ENCODE assay signal across 14 cellular contexts in genomic region chr1:108609483-108610066, GRCh38. TPM values are rescaled to one million over a fixed set of nuclear protein-coding genes. Genes with fewer than 3 reads are reported as not detected.
DNase-seq lines count a peak whose midpoint lies in the region; ATAC-seq and TF ChIP-seq lines count a peak whose summit lies in the region.
"Had no signal": no experiment of that assay in that cellular context is flagged by ENCODE, and none has a peak within 500 bp of the region (broad histone marks: within the 10 kb centered on the region; RNA-seq: fewer than 3 reads in every experiment).

No MANE protein-coding gene starts in this region.

- H2BK15ac ChIP-seq in mesendoderm (replicated peaks; ENCODE audit: low read depth) = no peak overlapping the region

- H3K4ac ChIP-seq in mesendoderm (ENCODE audit: low read depth, low read length) = no peak overlapping the region

- H2AK5ac ChIP-seq in mesendoderm (ENCODE audit: low read length) = no peak overlapping the region

- H3K79me2 ChIP-seq in mesendoderm (ENCODE audit: control insufficient read depth, insufficient read depth, low read length) = no peaks in the 10 kb centered on the region
- no peaks in the 10 kb centered on the region for H3K79me2 ChIP-seq in MM.1S (ENCODE audit: low read length)

- H4K20me1 ChIP-seq in MM.1S (ENCODE audit: insufficient read depth, low read length) = no peaks in the 10 kb centered on the region

- no CpG with 5 or more reads among the region's 11 CpGs for WGBS in mesendoderm (ENCODE audit: extremely low coverage, insufficient coverage, low lambda C conversion rate)

- H2AFZ ChIP-seq in MM.1S (ENCODE audit: low read length) = no peak overlapping the region
- H2AFZ ChIP-seq: PC-9 had no signal

- no peak overlapping the region for H2BK120ac ChIP-seq in mesendoderm (ENCODE audit: low read depth, low read length)

- H3K79me1 ChIP-seq in mesendoderm (ENCODE audit: low read length) = no peaks in the 10 kb centered on the region

- no peak overlapping the region for H2BK5ac ChIP-seq in mesendoderm (ENCODE audit: low read length)

- H4K5ac ChIP-seq in mesendoderm (ENCODE audit: low read length) = no peak overlapping the region

- H3K27me3 ChIP-seq in skeletal muscle tissue (ENCODE audit: control insufficient read depth in 3 of 3, insufficient read depth in 3 of 3, low read length in 3 of 3) (no peaks in the 10 kb centered on the region), mesendoderm (ENCODE audit: insufficient read depth, low read length, poor library complexity) (no peaks in the 10 kb centered on the region), MM.1S (replicated peaks; ENCODE audit: insufficient read depth, low read length) (no peaks in the 10 kb centered on the region)

- H3K9ac ChIP-seq in skeletal muscle tissue (ENCODE audit: low read depth in 1 of 3, low read length in 3 of 3) = no peak overlapping the region
- no peak overlapping the region for H3K9ac ChIP-seq in mesendoderm (ENCODE audit: low read length)
- H3K9ac ChIP-seq in MM.1S (ENCODE audit: low read length) = no peak overlapping the region

- peak; percentile 56 for DNase-seq in NCI-H1092 (lab: John Stamatoyannopoulos, UW)
- no peak for DNase-seq in NCI-H1092 treated with DMSO at 0.1 percent for 48 hours (lab: John Stamatoyannopoulos, UW)
- peak; percentile 63 for DNase-seq in NCI-H187 treated with DMSO at 0.1 percent for 48 hours (lab: John Stamatoyannopoulos, UW)
- DNase-seq in fibroblast of the aortic adventitia (ENCODE audit: low read depth) = peak; percentile 16
- DNase-seq in mesendoderm = no peak
- DNase-seq in MM.1S = no peak
- DNase-seq: activated CD4-positive, alpha-beta T cell treated with anti-CD3 and anti-CD28 coated beads for 4 hours; activated T-cell treated with anti-CD3 and anti-CD28 coated beads, Interleukin-2, amount 50 U/mL, for 4 hours; CD8-positive, alpha-beta memory T cell; immature natural killer cell; PC-9 had no signal

- H3K23ac ChIP-seq in mesendoderm (ENCODE audit: low read length) = no peak overlapping the region

- H3K4me3 ChIP-seq in fibroblast of the aortic adventitia (ENCODE audit: low read depth, low read length) (no peak overlapping the region), skeletal muscle tissue (ENCODE audit: low read length in 3 of 3) (no peak overlapping the region), mesendoderm (ENCODE audit: low read length) (no peak overlapping the region), MM.1S (ENCODE audit: low read length) (no peak overlapping the region)
- H3K4me3 ChIP-seq: PC-9 had no signal

- no peak overlapping the region for H3K56ac ChIP-seq in mesendoderm (ENCODE audit: low read length)

- ATAC-seq in GM19351 (IDR thresholded peaks at IDR 0.05; ENCODE audit: unreplicated experiment) = no peak
- ATAC-seq: activated T-cell treated with anti-CD3 and anti-CD28 coated beads, Interleukin-2, amount 50 U/mL, for 4 hours had no signal

- no peaks in the 10 kb centered on the region for H3K9me2 ChIP-seq in MM.1S (replicated peaks; ENCODE audit: insufficient read depth, low read length)

- peaks cover 0 to under 1% (median 0%) of the 10 kb centered on the region in 3 donors for H3K36me3 ChIP-seq in skeletal muscle tissue (ENCODE audit: control insufficient read depth in 3 of 3, insufficient read depth in 3 of 3, low read length in 3 of 3)
- no peaks in the 10 kb centered on the region for H3K36me3 ChIP-seq in mesendoderm (ENCODE audit: control insufficient read depth, insufficient read depth, low read length)
- no peaks in the 10 kb centered on the region for H3K36me3 ChIP-seq in MM.1S (replicated peaks; ENCODE audit: insufficient read depth, low read length)

- TF ChIP-seq CTCF in fibroblast of the aortic adventitia (IDR thresholded peaks at IDR 0.05; ENCODE audit: insufficient read depth, low read length) (no peak), MM.1S (IDR thresholded peaks at IDR 0.05; ENCODE audit: low read length) (no peak)

- H3K27ac ChIP-seq in skeletal muscle tissue (ENCODE audit: low read depth, low read length) = peak overlapping the region; percentile 7
- H3K27ac ChIP-seq in mesendoderm (ENCODE audit: low read depth, low read length) = no peak overlapping the region
- H3K27ac ChIP-seq in MM.1S (ENCODE audit: low read length) = no peak overlapping the region
- H3K27ac ChIP-seq: 22Rv1, PC-9 had no signal

- no peak overlapping the region for H3K4me2 ChIP-seq in mesendoderm (ENCODE audit: low read length)
- H3K4me2 ChIP-seq in MM.1S (ENCODE audit: low read depth, low read length) = no peak overlapping the region
- H3K4me2 ChIP-seq: PC-9 had no signal

- H3F3A ChIP-seq in MM.1S (ENCODE audit: insufficient read depth, low read length) = no peaks in the 10 kb centered on the region

- H3K9me3 ChIP-seq in skeletal muscle tissue (ENCODE audit: control insufficient read depth in 3 of 3, low read length in 3 of 3) (no peaks in the 10 kb centered on the region), MM.1S (replicated peaks; ENCODE audit: insufficient read depth, low read length) (no peaks in the 10 kb centered on the region)

- no peak overlapping the region for H4K8ac ChIP-seq in mesendoderm (ENCODE audit: low read depth, low read length)

- H3K18ac ChIP-seq in mesendoderm (ENCODE audit: low read length) = no peak overlapping the region

- H3K4me1 ChIP-seq in skeletal muscle tissue (ENCODE audit: control insufficient read depth in 3 of 3, insufficient read depth in 3 of 3, low read length in 3 of 3) (no peaks in the 10 kb centered on the region), mesendoderm (ENCODE audit: control insufficient read depth, low read depth, low read length) (no peaks in the 10 kb centered on the region), MM.1S (ENCODE audit: low read length) (no peaks in the 10 kb centered on the region)

RNA-seq across cellular contexts. Expression of gene EEIG2, which starts 49.7 kb away (rescaled TPM):
- total RNA-seq in fibroblast of the aortic adventitia (ENCODE audit: low replicate concordance) (37.9 and 51.1 TPM in 2 replicates), skeletal muscle tissue (15.7 TPM)
- polyA plus RNA-seq in mesendoderm (2013, experiment 1 of 2) = 6.8 TPM
- 7.0 TPM for polyA plus RNA-seq in mesendoderm (2013, experiment 2 of 2)

RNA-seq across cellular contexts. Expression of gene HENMT1, which starts 51.3 kb away (rescaled TPM):
- 4.1 and 4.5 TPM in 2 replicates for total RNA-seq in fibroblast of the aortic adventitia (ENCODE audit: low replicate concordance)
- 21.9 TPM for total RNA-seq in skeletal muscle tissue
- polyA plus RNA-seq in mesendoderm (2013, experiment 1 of 2) = 7.0 TPM
- 6.8 TPM for polyA plus RNA-seq in mesendoderm (2013, experiment 2 of 2)

Comparison
In these comparisons a context has a peak if more than half of its experiments do, and no peak if none do; other contexts are left out.
1. DNase-seq: peak in NCI-H1092 (single experiment), NCI-H187 treated with DMSO at 0.1 percent for 48 hours (single experiment) and fibroblast of the aortic adventitia (single experiment); none in NCI-H1092 treated with DMSO at 0.1 percent for 48 hours (single experiment), mesendoderm (single experiment) and MM.1S (single experiment).